Comparison of ENCODE assay signal across 25 cellular contexts in genomic region chr2:143968360-143968759, GRCh38.
"Had no signal": no experiment of that assay in that cellular context is flagged by ENCODE, and none has a peak within 500 bp of the region (broad histone marks: within the 10 kb centered on the region; RNA-seq: fewer than 3 reads in every experiment).

No MANE protein-coding gene starts in this region.

- FAIRE-seq: endothelial cell of umbilical vein, kidney had no signal

- H3K9me3 Mint-ChIP-seq: endodermal cell; memory B cell; naive B cell; stimulated activated naive B cell treated with anti-CD40 and anti-IgM and Interleukin-4, amounts not matched to agents 10 μg/mL and 1 μg/mL and 100 μg/mL, for 72 hours had no signal

- H3K4me3 ChIP-seq: coronary artery, left ventricle myocardium inferior, lower lobe of right lung, spleen, suprapubic skin, thyroid gland, upper lobe of left lung, uterus had no signal

- H3K9me3 ChIP-seq: left ventricle myocardium inferior, lower lobe of right lung, neutrophil, spleen, suprapubic skin, thyroid gland, upper lobe of left lung, uterus had no signal

- DNase-seq: effector CD4-positive, alpha-beta T cell; endodermal cell; erythroblast; kidney; left cardiac atrium; left ventricle myocardium inferior; lower lobe of right lung; naive B cell; posterior cingulate gyrus; spleen; stimulated activated CD4-positive, alpha-beta T cell treated with anti-CD3 and anti-CD28 coated beads, Interleukin-15, amount 100 ng/mL, for 24 hours; stimulated activated CD4-positive, alpha-beta T cell treated with anti-CD3 and anti-CD28 coated beads, Interleukin-1b, Interleukin-23, amount 100 ng/mL, for 48 hours; stimulated activated CD4-positive, alpha-beta T cell treated with anti-CD3 and anti-CD28 coated beads, Interleukin-4, amount 100 ng/mL, for 24 hours; stimulated activated naive B cell treated with anti-CD40 and anti-IgM and Interleukin-4, amounts not matched to agents 10 μg/mL and 1 μg/mL and 100 μg/mL, for 72 hours; thyroid gland; upper lobe of left lung; uterus had no signal

- H3K4me3 Mint-ChIP-seq: endodermal cell; memory B cell; naive B cell; nephron; stimulated activated naive B cell treated with anti-CD40 and anti-IgM and Interleukin-4, amounts not matched to agents 10 μg/mL and 1 μg/mL and 100 μg/mL, for 72 hours had no signal

- H3K4me1 Mint-ChIP-seq: memory B cell; naive B cell; nephron; stimulated activated naive B cell treated with anti-CD40 and anti-IgM and Interleukin-4, amounts not matched to agents 10 μg/mL and 1 μg/mL and 100 μg/mL, for 72 hours had no signal

- H3K27ac ChIP-seq: coronary artery, foreskin keratinocyte, left ventricle myocardium inferior, lower lobe of right lung, neutrophil, spleen, suprapubic skin, thyroid gland, upper lobe of left lung, uterus had no signal

- ATAC-seq: left cardiac atrium; lower lobe of right lung; sciatic nerve; stimulated activated naive B cell treated with anti-CD40 and anti-IgM and Interleukin-4, amounts not matched to agents 10 μg/mL and 1 μg/mL and 100 μg/mL, for 72 hours had no signal

- H3K27ac Mint-ChIP-seq: endodermal cell; memory B cell; nephron; stimulated activated naive B cell treated with anti-CD40 and anti-IgM and Interleukin-4, amounts not matched to agents 10 μg/mL and 1 μg/mL and 100 μg/mL, for 72 hours had no signal

- H3K27me3 ChIP-seq: foreskin keratinocyte, neutrophil, spleen, suprapubic skin, thyroid gland, upper lobe of left lung, uterus had no signal

- H3K4me1 ChIP-seq: left ventricle myocardium inferior, lower lobe of right lung, spleen, suprapubic skin, thyroid gland, upper lobe of left lung, uterus had no signal

- H3K27me3 Mint-ChIP-seq: memory B cell; naive B cell; stimulated activated naive B cell treated with anti-CD40 and anti-IgM and Interleukin-4, amounts not matched to agents 10 μg/mL and 1 μg/mL and 100 μg/mL, for 72 hours had no signal

- H3K36me3 ChIP-seq: left ventricle myocardium inferior, lower lobe of right lung, neutrophil, suprapubic skin, thyroid gland, upper lobe of left lung, uterus had no signal
